ENCODE assay signal across 8 cellular contexts in the genomic region with DNA sequence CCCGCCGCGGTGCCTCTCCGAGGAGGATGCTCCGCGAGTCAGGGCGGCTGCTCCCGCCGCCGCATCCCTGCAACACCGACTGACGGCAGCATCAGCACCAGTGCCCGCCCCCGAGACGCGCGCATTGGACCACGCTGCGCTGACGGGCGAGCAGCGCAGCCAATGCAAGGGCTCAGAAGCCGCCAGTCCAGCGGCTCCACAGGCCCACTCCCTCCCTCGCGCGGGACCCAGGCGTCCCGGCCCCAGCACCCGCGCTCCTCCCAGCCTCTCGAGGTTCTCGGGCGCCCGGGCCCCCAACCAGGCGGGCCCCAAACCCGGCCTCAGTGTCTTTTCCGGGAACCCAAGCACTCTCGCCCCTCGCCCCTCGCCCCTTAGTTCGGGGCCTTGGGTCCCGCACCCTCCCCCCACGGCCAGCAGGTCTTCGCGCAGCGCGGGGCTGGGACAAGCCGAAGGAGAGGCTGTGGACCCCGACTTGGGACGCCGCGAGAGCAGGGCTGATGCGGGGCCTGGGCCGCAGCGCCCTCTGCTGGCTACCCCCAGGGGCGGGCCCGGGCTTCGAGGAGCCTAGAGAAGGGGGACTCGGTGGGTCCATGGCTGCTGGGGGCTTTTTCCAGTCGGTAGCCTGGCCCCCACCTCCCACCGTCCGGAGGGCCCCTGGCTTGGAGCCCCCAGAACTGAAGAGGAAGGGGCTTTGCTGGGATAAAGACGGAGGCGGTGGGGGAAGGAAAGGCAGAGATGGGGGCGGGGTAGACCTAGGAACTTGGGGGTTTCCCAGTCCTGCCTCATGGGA. TPM values are rescaled to one million over a fixed set of nuclear protein-coding genes. Genes with fewer than 3 reads are reported as not detected.
DNase-seq lines count a peak whose midpoint lies in the region; ATAC-seq and TF ChIP-seq lines count a peak whose summit lies in the region.

A gene (minus strand): TSS at position 81 of the 790 bp plus-strand sequence. CDS start 9,498 bp downstream, outside the sequence.

- TF ChIP-seq EP300 in gastroesophageal sphincter (IDR thresholded peaks at IDR 0.05), result no peak

- H3K36me3 ChIP-seq in gastroesophageal sphincter, result peaks cover 0 to 21% of the 10 kb centered on the region in 2 donors

- H3K4me1 ChIP-seq in gastroesophageal sphincter, result peaks cover 0 to 8% (median 4%) of the 10 kb centered on the region in 3 donors

- peak; percentile 85 for ATAC-seq in GM21723 (IDR thresholded peaks at IDR 0.05; ENCODE audit: unreplicated experiment)
- ATAC-seq in gastroesophageal sphincter, result peak; percentile 97

- peak within 1 kb of the TSS; percentile 70 to 72 for H3K4me3 ChIP-seq in gastroesophageal sphincter

- WGBS in gastroesophageal sphincter (ENCODE audit: low coverage in 1 of 2), 2 donors, result 4% methylated on average over 5 of the region's 66 CpGs; no CpG with 5 or more reads in 1 of the 2 donors

- peaks cover 47% of the 10 kb centered on the region for H3K27me3 ChIP-seq in gastroesophageal sphincter

- H3K9me3 ChIP-seq in gastroesophageal sphincter, result no peaks in the 10 kb centered on the region

- TF ChIP-seq CTCF in gastroesophageal sphincter (IDR thresholded peaks at IDR 0.05), result peak in 3 of 4 experiments; percentile 88 to 99 (median 89)

- DNase-seq in DMS 273 (lab: John Stamatoyannopoulos, UW; ENCODE audit: unreplicated experiment), result peak; percentile 87
- peak; percentile 47 to 54 for DNase-seq in Kasumi-1 (lab: John Stamatoyannopoulos, UW)
- peak; percentile 65 to 76 for DNase-seq in SHP77 (lab: John Stamatoyannopoulos, UW)
- peak; percentile 88 for DNase-seq in activated naive CD4-positive, alpha-beta T cell treated with Interleukin-2 at 50 U/mL for 16 hours
- peak; percentile 51 to 95 (median 88) for DNase-seq in nucleus accumbens (lab: John Stamatoyannopoulos, UW)
- peak; percentile 94 for DNase-seq in superior temporal gyrus (ENCODE audit: extremely low spot score)

- TF ChIP-seq POLR2A in gastroesophageal sphincter (IDR thresholded peaks at IDR 0.05), result no peak

- peak within 1 kb of the TSS in 3 of 4 donors; percentile 72 to 86 (median 76) for H3K27ac ChIP-seq in gastroesophageal sphincter

RNA-seq across cellular contexts. Expression of the gene that starts here (rescaled TPM):
- total RNA-seq in gastroesophageal sphincter, result 10 to 100 TPM in 1 of 4 donors, 1 to 10 TPM in 3; 3.4 to 25.4 (median 5.0) TPM

Comparison
In these comparisons a context has a peak if more than half of its experiments do, and no peak if none do; other contexts are left out.
1. Peak in every context shown above with its lines: DNase-seq, ATAC-seq, H3K4me3 ChIP-seq and H3K27ac ChIP-seq.